ENCODE assay signal across 36 cellular contexts in the genomic region with DNA sequence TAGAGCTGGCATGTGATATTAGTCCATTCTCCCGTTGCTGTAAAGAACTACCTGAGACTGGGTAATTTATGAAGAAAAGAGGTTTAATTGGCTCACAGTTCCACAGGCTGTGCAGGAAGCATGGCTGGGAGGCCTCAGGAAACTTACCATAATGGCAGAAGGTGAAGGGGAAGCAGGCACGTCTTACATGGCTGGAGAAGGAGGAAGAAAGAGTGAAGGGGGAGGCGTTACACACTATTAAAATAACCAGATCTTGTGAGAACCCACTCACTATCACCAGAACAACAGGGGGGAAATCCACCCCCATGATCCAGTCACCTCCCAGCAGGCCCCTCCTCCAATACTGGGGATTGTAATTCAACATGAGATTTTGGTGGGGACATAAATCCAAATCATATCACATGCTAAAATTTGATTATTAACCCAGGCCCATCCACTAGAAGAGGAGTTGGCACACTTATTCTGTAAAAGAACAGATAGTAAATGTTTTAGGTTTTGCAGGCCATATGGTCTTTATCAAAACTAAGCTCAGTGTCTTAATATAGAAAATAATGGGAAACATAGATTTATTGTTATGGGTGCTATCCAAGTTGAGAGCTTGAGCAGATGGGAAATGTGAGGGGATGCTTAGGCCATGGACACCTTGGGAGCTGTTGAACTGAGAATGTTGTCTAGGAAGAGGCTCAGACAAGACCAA. TPM values are rescaled to one million over a fixed set of nuclear protein-coding genes. Genes with fewer than 3 reads are reported as not detected.
"Had no signal": no experiment of that assay in that cellular context is flagged by ENCODE, and none has a peak within 500 bp of the region (broad histone marks: within the 10 kb centered on the region; RNA-seq: fewer than 3 reads in every experiment).

No MANE protein-coding gene starts in this region.

- DNase-seq: activated B cell treated with CpG ODN at 0.5 μM for 24 hours; activated CD4-positive, alpha-beta memory T cell treated with anti-CD3 and anti-CD28 coated beads for 36 hours; activated CD4-positive, alpha-beta T cell treated with anti-CD3 and anti-CD28 coated beads for 4 hours; activated CD4-positive, alpha-beta T cell treated with anti-CD3 and anti-CD28 coated beads, Interleukin-2, amount 10 ng/mL, durations not matched to agents 24 days and 14 days; activated CD4-positive, alpha-beta T cell treated with anti-CD3 and anti-CD28 coated beads, Interleukin-2, amount 50 U/mL, for 1 hour; activated CD4-positive, alpha-beta T cell treated with anti-CD3 and anti-CD28 coated beads, Interleukin-2, amount 50 U/mL, for 4 hours; activated CD4-positive, CD25-positive, alpha-beta regulatory T cell treated with anti-CD3 and anti-CD28 coated beads, Interleukin-2, amount 50 U/mL, for 72 hours; activated CD8-positive, alpha-beta memory T cell treated with anti-CD3 and anti-CD28 coated beads, Interleukin-2, amount 50 U/mL, for 4 hours; activated CD8-positive, alpha-beta T cell treated with anti-CD3 and anti-CD28 coated beads for 36 hours; activated effector memory CD4-positive, alpha-beta T cell treated with anti-CD3 and anti-CD28 coated beads, Interleukin-2, amount 50 U/mL, for 16 hours; activated gamma-delta T cell treated with Interleukin-2 at 50 U/mL for 16 hours; activated naive CD4-positive, alpha-beta T cell; activated naive CD4-positive, alpha-beta T cell treated with anti-CD3 and anti-CD28 coated beads for 36 hours; activated naive CD4-positive, alpha-beta T cell treated with anti-CD3 and anti-CD28 coated beads, Interleukin-2, amount 50 U/mL, for 16 hours; activated naive CD8-positive, alpha-beta T cell treated with anti-CD3 and anti-CD28 coated beads for 36 hours; activated T-cell treated with anti-CD3 and anti-CD28 coated beads for 4 hours; activated T-cell treated with anti-CD3 and anti-CD28 coated beads, Interleukin-2, amount 50 U/mL, for 1 hour; activated T-cell treated with anti-CD3 and anti-CD28 coated beads, Interleukin-2, amount 50 U/mL, for 4 hours; activated T-cell treated with anti-CD3 and anti-CD28 coated beads, Interleukin-2, amount 50 U/mL, for 72 hours; adrenal gland; amniotic stem cell; aorta; body of pancreas; brain microvascular endothelial cell; central memory CD4-positive, alpha-beta T cell; T-cell; T-helper 2 cell; T-helper 9 cell had no signal

- H3K9me3 ChIP-seq: adrenal gland, body of pancreas, breast epithelium had no signal

- H3K36me3 ChIP-seq: adrenal gland, brain microvascular endothelial cell, breast epithelium had no signal

- H3K4me1 ChIP-seq: breast epithelium had no signal

- H3K9me3 Mint-ChIP-seq: activated CD4-positive, alpha-beta memory T cell treated with anti-CD3 and anti-CD28 coated beads for 36 hours; activated CD8-positive, alpha-beta T cell treated with anti-CD3 and anti-CD28 coated beads for 36 hours; activated naive CD4-positive, alpha-beta T cell treated with anti-CD3 and anti-CD28 coated beads for 36 hours; activated naive CD4-positive, alpha-beta T cell treated with anti-CD3 and anti-CD28 coated beads, Interleukin-2, amount 50 U/mL, for 72 hours; activated naive CD8-positive, alpha-beta T cell treated with anti-CD3 and anti-CD28 coated beads for 36 hours; activated T-cell treated with anti-CD3 and anti-CD28 coated beads, Interleukin-2, amount 50 U/mL, for 4 hours; activated T-cell treated with anti-CD3 and anti-CD28 coated beads, Interleukin-2, amount 50 U/mL, for 72 hours; activated T-helper 1 cell treated with anti-CD3 and anti-CD28 coated beads, Interleukin-12 subunit alpha, Interleukin-12 subunit beta, Interleukin-2, Interleukin-4 antibody, amounts not matched to agents 30 ng/mL and 10 ng/mL and 1 ng/mL, durations not matched to agents 14 hours and 24 hours and 36 hours; activated T-helper 17 cell treated with anti-CD3 and anti-CD28 coated beads, Interleukin-2, amount 50 U/mL, for 72 hours; T-cell had no signal

- H3K27me3 Mint-ChIP-seq: activated B cell treated with CpG ODN at 0.5 μM for 24 hours; activated CD4-positive, alpha-beta memory T cell treated with anti-CD3 and anti-CD28 coated beads for 36 hours; activated CD4-positive, alpha-beta T cell treated with anti-CD3 and anti-CD28 coated beads, Interleukin-2, amount 10 ng/mL, durations not matched to agents 24 days and 14 days; activated CD8-positive, alpha-beta T cell treated with anti-CD3 and anti-CD28 coated beads for 36 hours; activated naive CD8-positive, alpha-beta T cell treated with anti-CD3 and anti-CD28 coated beads for 36 hours; activated T-helper 17 cell treated with anti-CD3 and anti-CD28 coated beads, Interleukin-2, amount 50 U/mL, for 72 hours; T-cell had no signal

- H3K27ac Mint-ChIP-seq: activated B cell treated with CpG ODN at 0.5 μM for 24 hours; activated CD4-positive, alpha-beta memory T cell treated with anti-CD3 and anti-CD28 coated beads for 36 hours; activated CD4-positive, alpha-beta T cell treated with anti-CD3 and anti-CD28 coated beads, Interleukin-2, amount 10 ng/mL, durations not matched to agents 24 days and 14 days; activated CD8-positive, alpha-beta T cell treated with anti-CD3 and anti-CD28 coated beads for 36 hours; activated naive CD4-positive, alpha-beta T cell treated with anti-CD3 and anti-CD28 coated beads for 36 hours; activated naive CD8-positive, alpha-beta T cell treated with anti-CD3 and anti-CD28 coated beads for 36 hours; activated T-cell treated with anti-CD3 and anti-CD28 coated beads, Interleukin-2, amount 50 U/mL, for 72 hours; activated T-helper 1 cell treated with anti-CD3 and anti-CD28 coated beads, Interleukin-12 subunit alpha, Interleukin-12 subunit beta, Interleukin-2, Interleukin-4 antibody, amounts not matched to agents 30 ng/mL and 10 ng/mL and 1 ng/mL, durations not matched to agents 14 hours and 24 hours and 36 hours; activated T-helper 17 cell treated with anti-CD3 and anti-CD28 coated beads, Interleukin-2, amount 50 U/mL, for 72 hours; T-cell; T-helper 2 cell treated with Interferon-gamma antibody and Interleukin-4, amounts not matched to agents 5 μg/mL and 100 μg/mL, for 36 hours had no signal

- H3K36me3 Mint-ChIP-seq: activated CD4-positive, alpha-beta memory T cell treated with anti-CD3 and anti-CD28 coated beads for 36 hours; activated naive CD4-positive, alpha-beta T cell treated with anti-CD3 and anti-CD28 coated beads, Interleukin-2, amount 50 U/mL, for 72 hours; activated naive CD8-positive, alpha-beta T cell treated with anti-CD3 and anti-CD28 coated beads for 36 hours had no signal

- H3K27ac ChIP-seq: adrenal gland, body of pancreas, brain microvascular endothelial cell, breast epithelium, VCaP had no signal

- H3K27me3 ChIP-seq: adrenal gland, body of pancreas, breast epithelium had no signal

- H3K4me1 Mint-ChIP-seq: activated B cell treated with CpG ODN at 0.5 μM for 24 hours had no signal

- ATAC-seq: activated CD8-positive, alpha-beta T cell treated with anti-CD3 and anti-CD28 coated beads for 36 hours; activated naive CD4-positive, alpha-beta T cell treated with anti-CD3 and anti-CD28 coated beads, Interleukin-2, amount 50 U/mL, for 72 hours; activated T-cell treated with anti-CD3 and anti-CD28 coated beads, Interleukin-2, amount 50 U/mL, for 4 hours; activated T-cell treated with anti-CD3 and anti-CD28 coated beads, Interleukin-2, amount 50 U/mL, for 72 hours; activated T-helper 17 cell treated with anti-CD3 and anti-CD28 coated beads, Interleukin-2, amount 50 U/mL, for 72 hours; body of pancreas; T-cell had no signal

- H3K4me3 Mint-ChIP-seq: activated B cell treated with CpG ODN at 0.5 μM for 24 hours; activated CD4-positive, alpha-beta memory T cell treated with anti-CD3 and anti-CD28 coated beads for 36 hours; activated CD4-positive, alpha-beta T cell treated with anti-CD3 and anti-CD28 coated beads, Interleukin-2, amount 10 ng/mL, durations not matched to agents 24 days and 14 days; activated CD8-positive, alpha-beta T cell treated with anti-CD3 and anti-CD28 coated beads for 36 hours; activated naive CD4-positive, alpha-beta T cell treated with anti-CD3 and anti-CD28 coated beads for 36 hours; activated naive CD8-positive, alpha-beta T cell treated with anti-CD3 and anti-CD28 coated beads for 36 hours; activated T-cell treated with anti-CD3 and anti-CD28 coated beads, Interleukin-2, amount 50 U/mL, for 4 hours; activated T-cell treated with anti-CD3 and anti-CD28 coated beads, Interleukin-2, amount 50 U/mL, for 72 hours; activated T-helper 1 cell treated with anti-CD3 and anti-CD28 coated beads, Interleukin-12 subunit alpha, Interleukin-12 subunit beta, Interleukin-2, Interleukin-4 antibody, amounts not matched to agents 30 ng/mL and 10 ng/mL and 1 ng/mL, durations not matched to agents 14 hours and 24 hours and 36 hours; activated T-helper 17 cell treated with anti-CD3 and anti-CD28 coated beads, Interleukin-2, amount 50 U/mL, for 72 hours; T-cell; T-helper 2 cell treated with Interferon-gamma antibody and Interleukin-4, amounts not matched to agents 5 μg/mL and 100 μg/mL, for 36 hours had no signal

- H3K4me3 ChIP-seq: adrenal gland, body of pancreas, breast epithelium had no signal

RNA-seq across cellular contexts. Expression of a gene that starts 39.6 kb away (rescaled TPM):
- total RNA-seq: activated B cell treated with CpG ODN at 0.5 μM for 24 hours; activated CD8-positive, alpha-beta memory T cell treated with anti-CD3 and anti-CD28 coated beads for 36 hours; aorta; cardiac septum had no signal
